11 cellular contexts compared by ENCODE assay signal in genomic region chr9:13569706-13570423, GRCh38.
DNase-seq lines count a peak whose midpoint lies in the region; ATAC-seq and TF ChIP-seq lines count a peak whose summit lies in the region.
"Had no signal": no experiment of that assay in that cellular context is flagged by ENCODE, and none has a peak within 500 bp of the region (broad histone marks: within the 10 kb centered on the region; RNA-seq: fewer than 3 reads in every experiment).

No MANE protein-coding gene starts in this region.

- H3K4me3 ChIP-seq in AG10803 (ENCODE audit: low read length), result no peak overlapping the region

- POLR2A ChIA-PET in WTC11 (lab: Charles Lee), result interaction anchor here (0.6 kb wide), 1 partner anchor 275 kb away, joined by 3 read pairs; no protein-coding TSS in a partner anchor

- H3K27ac Mint-ChIP-seq in WTC11 (no peak overlapping the region), glutamatergic neuron (ENCODE audit: unreplicated experiment) (no peak overlapping the region)
- H3K27ac Mint-ChIP-seq: memory B cell had no signal

- H3K4me1 Mint-ChIP-seq in WTC11, result peaks cover 19% of the 10 kb centered on the region
- peaks cover 10% of the 10 kb centered on the region for H3K4me1 Mint-ChIP-seq in glutamatergic neuron (ENCODE audit: low read depth, unreplicated experiment)
- H3K4me1 Mint-ChIP-seq: memory B cell had no signal

- H3K27me3 Mint-ChIP-seq in WTC11 (ENCODE audit: low read depth), result peaks cover 13% of the 10 kb centered on the region
- H3K27me3 Mint-ChIP-seq in glutamatergic neuron (ENCODE audit: unreplicated experiment), result no peaks in the 10 kb centered on the region

- no peaks in the 10 kb centered on the region for H3K9me3 Mint-ChIP-seq in WTC11
- H3K9me3 Mint-ChIP-seq in glutamatergic neuron (ENCODE audit: unreplicated experiment), result no peaks in the 10 kb centered on the region
- H3K9me3 Mint-ChIP-seq: activated T-cell treated with anti-CD3 and anti-CD28 coated beads, Interleukin-2, amount 50 U/mL, for 4 hours; memory B cell had no signal

- intact Hi-C loops in posterior vena cava (cut with DNase I), result loop anchor here in 1 of 2 donors (5.0 kb wide), 1 partner anchor 88 kb away; no protein-coding TSS in a partner anchor

- H3K36me3 Mint-ChIP-seq in WTC11 (no peaks in the 10 kb centered on the region), glutamatergic neuron (ENCODE audit: unreplicated experiment) (no peaks in the 10 kb centered on the region)
- H3K36me3 Mint-ChIP-seq: memory B cell had no signal

- no peak for TF ChIP-seq CTCF in AG10803 (conservative IDR thresholded peaks at IDR 0.05; ENCODE audit: low read length)
- TF ChIP-seq CTCF in WTC11 (IDR thresholded peaks at IDR 0.05), result no peak
- no peak for TF ChIP-seq CTCF in omental fat pad (IDR thresholded peaks at IDR 0.05)
- no peak for TF ChIP-seq CTCF in glutamatergic neuron (IDR thresholded peaks at IDR 0.05; ENCODE audit: partially characterized antibody, unreplicated experiment)

- ATAC-seq in WTC11 (no peak), omental fat pad (ENCODE audit: low FRiP score) (peak; percentile 36)
- ATAC-seq: activated T-cell treated with anti-CD3 and anti-CD28 coated beads, Interleukin-2, amount 50 U/mL, for 4 hours had no signal

- peak overlapping the region; percentile 83 for H3K4me3 Mint-ChIP-seq in WTC11
- no peak overlapping the region for H3K4me3 Mint-ChIP-seq in glutamatergic neuron (ENCODE audit: unreplicated experiment)
- H3K4me3 Mint-ChIP-seq: activated T-cell treated with anti-CD3 and anti-CD28 coated beads, Interleukin-2, amount 50 U/mL, for 4 hours; memory B cell had no signal

- CTCF ChIA-PET in WTC11 (lab: Charles Lee), result no interaction called here

- DNase-seq in AG10803 (ENCODE audit: low read depth) (peak; percentile 3), WTC11 (ENCODE audit: low spot score) (no peak), fibroblast of the conjunctiva (ENCODE audit: low read depth) (peak; percentile 47), omental fat pad (ENCODE audit: low spot score) (no peak), glutamatergic neuron (no peak), DMS53 (lab: John Stamatoyannopoulos, UW) (no peak), posterior vena cava (ENCODE audit: low spot score) (no peak)
- no peak for DNase-seq in activated CD8-positive, alpha-beta memory T cell treated with anti-CD3 and anti-CD28 coated beads, Interleukin-2, amount 50 U/mL, for 48 hours
- DNase-seq: activated T-cell treated with anti-CD3 and anti-CD28 coated beads, Interleukin-2, amount 50 U/mL, for 4 hours; Kasumi-1 had no signal

TF ChIP-seq in WTC11, 78 proteins besides CTCF, POLR2A, EP300 and RAD21 (continues in another document):
- TF ChIP-seq GRHL2 (CRISPR knock-in tag; IDR thresholded peaks at IDR 0.05; ENCODE audit: insufficient replicate concordance, severe bottlenecking) (no peak), EMX1 (CRISPR knock-in tag; IDR thresholded peaks at IDR 0.05) (no peak), SP1 (CRISPR knock-in tag; conservative IDR thresholded peaks at IDR 0.05) (no peak), NFATC4 (CRISPR knock-in tag; IDR thresholded peaks at IDR 0.05) (no peak), ZNF532 (CRISPR knock-in tag; IDR thresholded peaks at IDR 0.05; ENCODE audit: borderline replicate concordance) (no peak), ZNF396 (CRISPR knock-in tag; IDR thresholded peaks at IDR 0.05; ENCODE audit: borderline replicate concordance) (no peak), NR2C2 (CRISPR knock-in tag; IDR thresholded peaks at IDR 0.05) (no peak), RELA (CRISPR knock-in tag; IDR thresholded peaks at IDR 0.05; ENCODE audit: borderline replicate concordance) (no peak), SMAD3 (CRISPR knock-in tag; IDR thresholded peaks at IDR 0.05; ENCODE audit: borderline replicate concordance) (no peak), FOXJ3 (CRISPR knock-in tag; IDR thresholded peaks at IDR 0.05; ENCODE audit: borderline replicate concordance) (no peak)
- TF ChIP-seq, protein P1, sequence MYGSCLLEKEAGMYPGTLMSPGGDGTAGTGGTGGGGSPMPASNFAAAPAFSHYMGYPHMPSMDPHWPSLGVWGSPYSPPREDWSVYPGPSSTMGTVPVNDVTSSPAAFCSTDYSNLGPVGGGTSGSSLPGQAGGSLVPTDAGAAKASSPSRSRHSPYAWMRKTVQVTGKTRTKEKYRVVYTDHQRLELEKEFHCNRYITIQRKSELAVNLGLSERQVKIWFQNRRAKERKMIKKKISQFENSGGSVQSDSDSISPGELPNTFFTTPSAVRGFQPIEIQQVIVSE (CRISPR knock-in tag; IDR thresholded peaks at IDR 0.05; ENCODE audit: borderline replicate concordance), result no peak
- TF ChIP-seq, protein P2, sequence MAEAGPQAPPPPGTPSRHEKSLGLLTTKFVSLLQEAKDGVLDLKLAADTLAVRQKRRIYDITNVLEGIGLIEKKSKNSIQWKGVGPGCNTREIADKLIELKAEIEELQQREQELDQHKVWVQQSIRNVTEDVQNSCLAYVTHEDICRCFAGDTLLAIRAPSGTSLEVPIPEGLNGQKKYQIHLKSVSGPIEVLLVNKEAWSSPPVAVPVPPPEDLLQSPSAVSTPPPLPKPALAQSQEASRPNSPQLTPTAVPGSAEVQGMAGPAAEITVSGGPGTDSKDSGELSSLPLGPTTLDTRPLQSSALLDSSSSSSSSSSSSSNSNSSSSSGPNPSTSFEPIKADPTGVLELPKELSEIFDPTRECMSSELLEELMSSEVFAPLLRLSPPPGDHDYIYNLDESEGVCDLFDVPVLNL (CRISPR knock-in tag; IDR thresholded peaks at IDR 0.05; ENCODE audit: borderline replicate concordance, low read depth), result no peak
- TF ChIP-seq, protein P3, sequence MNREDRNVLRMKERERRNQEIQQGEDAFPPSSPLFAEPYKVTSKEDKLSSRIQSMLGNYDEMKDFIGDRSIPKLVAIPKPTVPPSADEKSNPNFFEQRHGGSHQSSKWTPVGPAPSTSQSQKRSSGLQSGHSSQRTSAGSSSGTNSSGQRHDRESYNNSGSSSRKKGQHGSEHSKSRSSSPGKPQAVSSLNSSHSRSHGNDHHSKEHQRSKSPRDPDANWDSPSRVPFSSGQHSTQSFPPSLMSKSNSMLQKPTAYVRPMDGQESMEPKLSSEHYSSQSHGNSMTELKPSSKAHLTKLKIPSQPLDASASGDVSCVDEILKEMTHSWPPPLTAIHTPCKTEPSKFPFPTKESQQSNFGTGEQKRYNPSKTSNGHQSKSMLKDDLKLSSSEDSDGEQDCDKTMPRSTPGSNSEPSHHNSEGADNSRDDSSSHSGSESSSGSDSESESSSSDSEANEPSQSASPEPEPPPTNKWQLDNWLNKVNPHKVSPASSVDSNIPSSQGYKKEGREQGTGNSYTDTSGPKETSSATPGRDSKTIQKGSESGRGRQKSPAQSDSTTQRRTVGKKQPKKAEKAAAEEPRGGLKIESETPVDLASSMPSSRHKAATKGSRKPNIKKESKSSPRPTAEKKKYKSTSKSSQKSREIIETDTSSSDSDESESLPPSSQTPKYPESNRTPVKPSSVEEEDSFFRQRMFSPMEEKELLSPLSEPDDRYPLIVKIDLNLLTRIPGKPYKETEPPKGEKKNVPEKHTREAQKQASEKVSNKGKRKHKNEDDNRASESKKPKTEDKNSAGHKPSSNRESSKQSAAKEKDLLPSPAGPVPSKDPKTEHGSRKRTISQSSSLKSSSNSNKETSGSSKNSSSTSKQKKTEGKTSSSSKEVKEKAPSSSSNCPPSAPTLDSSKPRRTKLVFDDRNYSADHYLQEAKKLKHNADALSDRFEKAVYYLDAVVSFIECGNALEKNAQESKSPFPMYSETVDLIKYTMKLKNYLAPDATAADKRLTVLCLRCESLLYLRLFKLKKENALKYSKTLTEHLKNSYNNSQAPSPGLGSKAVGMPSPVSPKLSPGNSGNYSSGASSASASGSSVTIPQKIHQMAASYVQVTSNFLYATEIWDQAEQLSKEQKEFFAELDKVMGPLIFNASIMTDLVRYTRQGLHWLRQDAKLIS (CRISPR knock-in tag; IDR thresholded peaks at IDR 0.05; ENCODE audit: borderline replicate concordance), result no peak
- TF ChIP-seq, protein P4, sequence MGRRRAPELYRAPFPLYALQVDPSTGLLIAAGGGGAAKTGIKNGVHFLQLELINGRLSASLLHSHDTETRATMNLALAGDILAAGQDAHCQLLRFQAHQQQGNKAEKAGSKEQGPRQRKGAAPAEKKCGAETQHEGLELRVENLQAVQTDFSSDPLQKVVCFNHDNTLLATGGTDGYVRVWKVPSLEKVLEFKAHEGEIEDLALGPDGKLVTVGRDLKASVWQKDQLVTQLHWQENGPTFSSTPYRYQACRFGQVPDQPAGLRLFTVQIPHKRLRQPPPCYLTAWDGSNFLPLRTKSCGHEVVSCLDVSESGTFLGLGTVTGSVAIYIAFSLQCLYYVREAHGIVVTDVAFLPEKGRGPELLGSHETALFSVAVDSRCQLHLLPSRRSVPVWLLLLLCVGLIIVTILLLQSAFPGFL (CRISPR knock-in tag; IDR thresholded peaks at IDR 0.05; ENCODE audit: borderline replicate concordance), result no peak

Comparison
In these comparisons a context has a peak if more than half of its experiments do, and no peak if none do; other contexts are left out.
1. DNase-seq: peak in AG10803 (single experiment) and fibroblast of the conjunctiva (single experiment); none in WTC11 (single experiment), omental fat pad (single experiment), glutamatergic neuron (single experiment), DMS53 (single experiment), activated CD8-positive, alpha-beta memory T cell treated with anti-CD3 and anti-CD28 coated beads, Interleukin-2, amount 50 U/mL, for 48 hours (single experiment) and posterior vena cava (single experiment).